ENCODE assay signal across 1 cellular context in the genomic region with DNA sequence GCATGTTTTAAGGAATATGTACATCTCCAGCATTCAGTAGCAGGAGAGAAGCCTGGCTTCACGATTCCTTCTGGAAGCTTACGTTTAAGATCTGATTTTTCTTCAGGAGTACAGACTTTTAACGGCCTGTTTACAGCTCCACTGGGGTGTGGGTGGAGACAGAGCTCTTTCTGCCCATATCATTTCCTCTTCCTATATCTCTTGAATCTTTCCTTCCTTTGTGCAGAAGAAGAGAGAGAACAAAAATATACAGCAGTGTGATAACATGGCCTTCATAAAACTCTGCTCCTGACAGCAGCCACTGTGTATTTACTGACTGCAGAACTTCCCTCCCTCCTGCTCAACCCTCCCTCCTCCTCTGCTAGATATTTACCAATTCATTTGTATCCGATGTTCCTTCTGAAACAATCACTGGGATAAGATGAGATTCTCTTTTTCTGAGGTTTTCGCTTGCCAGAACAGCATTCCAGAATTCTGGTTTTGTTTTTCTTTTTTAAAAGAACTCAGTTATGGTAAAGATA.
TF ChIP-seq lines count a peak whose summit lies in the region.

No MANE protein-coding gene starts in this region.

TF ChIP-seq in GM12878, 131 proteins besides CTCF, POLR2A, EP300 and RAD21 (continued from another document):
- TF ChIP-seq BCLAF1 (IDR thresholded peaks at IDR 0.05) (no peak), STAT1 (conservative IDR thresholded peaks at IDR 0.05) (no peak), POLR2AphosphoS5 (IDR thresholded peaks at IDR 0.05; ENCODE audit: low read length) (no peak), NFYA (IDR thresholded peaks at IDR 0.05; ENCODE audit: borderline replicate concordance, low read depth, low read length) (no peak)
TF ChIP-seq in GM12878: peak in this region for 0.
